In genomic region chr12:51147309-51147708, GRCh38 we compare ENCODE assay signal across 1 cellular context.
TF ChIP-seq lines count a peak whose summit lies in the region.

No MANE protein-coding gene starts in this region.

TF ChIP-seq in GM23338, 12 proteins besides CTCF, POLR2A, EP300 and RAD21 (continued from another document):
- TF ChIP-seq REST (IDR thresholded peaks at IDR 0.05; ENCODE audit: unreplicated experiment) (no peak), NANOG (IDR thresholded peaks at IDR 0.05; ENCODE audit: borderline replicate concordance) (no peak), ZNF331 (CRISPR knock-in tag; IDR thresholded peaks at IDR 0.05; ENCODE audit: low read depth) (no peak), EZH2 (IDR thresholded peaks at IDR 0.05; ENCODE audit: low read depth, unreplicated experiment) (no peak), CREB1 (CRISPR knock-in tag; IDR thresholded peaks at IDR 0.05; ENCODE audit: low read depth) (no peak), POLR2AphosphoS5 (IDR thresholded peaks at IDR 0.05; ENCODE audit: low read depth) (no peak), EZH2phosphoT487 (IDR thresholded peaks at IDR 0.05; ENCODE audit: unreplicated experiment) (no peak), ETS1 (IDR thresholded peaks at IDR 0.05) (no peak), JUNB (IDR thresholded peaks at IDR 0.05; ENCODE audit: unreplicated experiment) (no peak)
